ENCODE assay signal across 1 cellular context in genomic region chr2:3608373-3609278, GRCh38.
TF ChIP-seq lines count a peak whose summit lies in the region.

No MANE protein-coding gene starts in this region.

TF ChIP-seq in HepG2, 621 proteins besides CTCF, POLR2A, EP300 and RAD21:
- TF ChIP-seq ZNF749 (CRISPR knock-in tag; IDR thresholded peaks at IDR 0.05; ENCODE audit: borderline replicate concordance) (no peak), HNRNPUL1 (IDR thresholded peaks at IDR 0.05; ENCODE audit: low read depth, low read length) (no peak), SNAPC5 (CRISPR knock-in tag; IDR thresholded peaks at IDR 0.05; ENCODE audit: borderline replicate concordance) (no peak), ZNF839 (CRISPR knock-in tag; IDR thresholded peaks at IDR 0.05; ENCODE audit: borderline replicate concordance) (no peak), CC2D1A (CRISPR knock-in tag; IDR thresholded peaks at IDR 0.05) (no peak), ZNF282 (IDR thresholded peaks at IDR 0.05; ENCODE audit: partially characterized antibody) (no peak), POLR2AphosphoS2 (IDR thresholded peaks at IDR 0.05; ENCODE audit: low read depth, low read length) (no peak), SMC3 (IDR thresholded peaks at IDR 0.05; ENCODE audit: low read length) (no peak), KLF13 (CRISPR knock-in tag; IDR thresholded peaks at IDR 0.05) (no peak), SAFB2 (CRISPR knock-in tag; IDR thresholded peaks at IDR 0.05; ENCODE audit: borderline replicate concordance, low read depth) (no peak), ZSCAN25 (CRISPR knock-in tag; IDR thresholded peaks at IDR 0.05) (no peak), ELF3 (CRISPR knock-in tag; IDR thresholded peaks at IDR 0.05) (no peak), ZNF629 (CRISPR knock-in tag; conservative IDR thresholded peaks at IDR 0.05) (no peak), HNF1A (IDR thresholded peaks at IDR 0.05; ENCODE audit: low read depth) (no peak), HNF1A (CRISPR knock-in tag; IDR thresholded peaks at IDR 0.05; ENCODE audit: borderline replicate concordance) (no peak), STAT5B (CRISPR knock-in tag; IDR thresholded peaks at IDR 0.05) (no peak)
- TF ChIP-seq, protein P1, sequence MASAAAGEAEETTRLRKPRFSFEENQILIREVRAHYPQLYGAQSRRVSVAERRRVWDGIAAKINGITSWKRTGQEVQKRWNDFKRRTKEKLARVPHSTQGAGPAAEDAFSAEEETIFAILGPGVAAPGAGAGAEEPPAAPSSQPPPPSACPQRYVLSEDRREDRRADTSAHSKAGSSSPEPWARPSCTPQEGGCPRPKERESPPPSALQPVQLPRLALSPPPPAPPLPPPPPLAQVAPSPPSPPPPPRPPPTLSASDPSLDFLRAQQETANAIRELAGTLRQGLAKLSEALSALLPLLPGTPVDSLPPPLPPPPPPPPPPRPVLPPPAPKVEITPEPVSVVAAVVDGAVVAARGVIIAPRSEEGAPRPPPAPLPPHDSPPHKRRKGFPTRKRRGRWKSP (CRISPR knock-in tag; IDR thresholded peaks at IDR 0.05), result no peak
